ENCODE assay signal across 7 cellular contexts in genomic region chr2:17877811-17878221, GRCh38. TPM values are rescaled to one million over a fixed set of nuclear protein-coding genes. Genes with fewer than 3 reads are reported as not detected.
A peak's percentile ranks its signal among the peaks of the same experiment; 100 is the strongest.
DNase-seq lines count a peak whose midpoint lies in the region; ATAC-seq and TF ChIP-seq lines count a peak whose summit lies in the region.

No MANE protein-coding gene starts in this region.

- DNase-seq in GM13977 (ENCODE audit: low spot score): peak; percentile 48
- no peak for DNase-seq in LNCaP clone FGC (ENCODE audit: low read depth)
- peak; percentile 13 to 30 (median 18) for DNase-seq in body of pancreas
- DNase-seq in right lobe of liver: peak in 1 of 3 donors; percentile 18
- no peak for DNase-seq in upper lobe of right lung
- no peak for DNase-seq in HK-2 (ENCODE audit: unreplicated experiment)

- intact Hi-C loops in body of pancreas (cut with DNase I): no loop called here
- intact Hi-C loops in right lobe of liver (cut with DNase I): no loop called here
- intact Hi-C loops in upper lobe of right lung (cut with DNase I): no loop called here

- peak; percentile 24 for ATAC-seq in GM21619 (IDR thresholded peaks at IDR 0.05; ENCODE audit: unreplicated experiment)
- ATAC-seq in body of pancreas: peak; percentile 15
- ATAC-seq in right lobe of liver: no peak
- peak; percentile 1 for ATAC-seq in upper lobe of right lung

- 1 to 2% methylated on average over 15 to 20 of the region's 20 CpGs for WGBS in body of pancreas, 2 donors
- WGBS in right lobe of liver (ENCODE audit: insufficient coverage, low coverage, low lambda C conversion rate, missing lambda C conversion rate): 3% methylated on average over 16 of the region's 20 CpGs

- H3K36me3 ChIP-seq in body of pancreas (replicated peaks in 1 of 2; ENCODE audit: insufficient read depth in 1 of 2, low read depth in 2 of 2) (no peaks in the 10 kb centered on the region), right lobe of liver (no peaks in the 10 kb centered on the region), upper lobe of right lung (no peaks in the 10 kb centered on the region)

- peak overlapping the region in 3 of 4 donors; percentile 40 to 81 (median 68) for H3K27ac ChIP-seq in body of pancreas
- no peak overlapping the region for H3K27ac ChIP-seq in right lobe of liver
- H3K27ac ChIP-seq in upper lobe of right lung: peak overlapping the region; percentile 69

- H3K4me1 ChIP-seq in body of pancreas (peaks cover 22% of the 10 kb centered on the region), right lobe of liver (peaks cover 0 to 18% (median 2%) of the 10 kb centered on the region in 4 donors), upper lobe of right lung (peaks cover 9% of the 10 kb centered on the region)

- H3K9me3 ChIP-seq in body of pancreas (no peaks in the 10 kb centered on the region), right lobe of liver (no peaks in the 10 kb centered on the region), upper lobe of right lung (no peaks in the 10 kb centered on the region)

- TF ChIP-seq CTCF in GM13977 (IDR thresholded peaks at IDR 0.05; ENCODE audit: extremely low read depth, insufficient read depth, missing control alignments): no peak
- no peak for TF ChIP-seq CTCF in LNCaP clone FGC (IDR thresholded peaks at IDR 0.05; ENCODE audit: control insufficient read depth, extremely low read depth, insufficient read depth)
- no peak for TF ChIP-seq CTCF in body of pancreas (IDR thresholded peaks at IDR 0.05)
- TF ChIP-seq CTCF in right lobe of liver (IDR thresholded peaks at IDR 0.05): no peak
- TF ChIP-seq CTCF in upper lobe of right lung (IDR thresholded peaks at IDR 0.05): no peak

- no peak for TF ChIP-seq POLR2A in body of pancreas (IDR thresholded peaks at IDR 0.05)
- TF ChIP-seq POLR2A in right lobe of liver (IDR thresholded peaks at IDR 0.05): no peak

- in situ Hi-C loops in GM13977 (cut with MboI; ENCODE audit: low pct_unique_long_range_greater_than_20kb, low sequenced_read_pairs, unreplicated experiment): no loop called here

- peak overlapping the region; percentile 17; the same call in 1 of the 2 replicates for H3K4me3 ChIP-seq in LNCaP clone FGC (ENCODE audit: low read depth, low read length)
- peak overlapping the region; percentile 32 to 60 for H3K4me3 ChIP-seq in body of pancreas
- peak overlapping the region; percentile 56 to 62 (median 61) for H3K4me3 ChIP-seq in right lobe of liver
- peak overlapping the region; percentile 79 for H3K4me3 ChIP-seq in upper lobe of right lung

- H3K27me3 ChIP-seq in body of pancreas (no peaks in the 10 kb centered on the region), right lobe of liver (no peaks in the 10 kb centered on the region), upper lobe of right lung (no peaks in the 10 kb centered on the region)

RNA-seq across cellular contexts. Expression of gene KCNS3, which starts 0.7 kb away (rescaled TPM):
- total RNA-seq in body of pancreas (10 to 100 TPM in 1 of 2 donors, 1 to 10 TPM in 1; 8.2 to 20.8 TPM), right lobe of liver (1 to 10 TPM; 1.3 to 6.8 (median 2.9) TPM), upper lobe of right lung (47.8 TPM)

Comparison
In these comparisons a context has a peak if more than half of its experiments do, and no peak if none do; other contexts are left out.
1. DNase-seq: peak in GM13977 (single experiment) and body of pancreas (4 of 4); none in LNCaP clone FGC (single experiment), upper lobe of right lung (single experiment) and HK-2 (single experiment).
2. ATAC-seq: peak in GM21619 (single experiment), body of pancreas (single experiment) and upper lobe of right lung (single experiment); none in right lobe of liver (0 of 4).
3. H3K4me3 ChIP-seq: peak in every context shown above with its lines; median percentile 79 in upper lobe of right lung; 61 in right lobe of liver; 46 in body of pancreas; 17 in LNCaP clone FGC.
4. H3K27ac ChIP-seq: peak in body of pancreas (3 of 4) and upper lobe of right lung (single experiment); none in right lobe of liver (0 of 3).